In the genomic region with DNA sequence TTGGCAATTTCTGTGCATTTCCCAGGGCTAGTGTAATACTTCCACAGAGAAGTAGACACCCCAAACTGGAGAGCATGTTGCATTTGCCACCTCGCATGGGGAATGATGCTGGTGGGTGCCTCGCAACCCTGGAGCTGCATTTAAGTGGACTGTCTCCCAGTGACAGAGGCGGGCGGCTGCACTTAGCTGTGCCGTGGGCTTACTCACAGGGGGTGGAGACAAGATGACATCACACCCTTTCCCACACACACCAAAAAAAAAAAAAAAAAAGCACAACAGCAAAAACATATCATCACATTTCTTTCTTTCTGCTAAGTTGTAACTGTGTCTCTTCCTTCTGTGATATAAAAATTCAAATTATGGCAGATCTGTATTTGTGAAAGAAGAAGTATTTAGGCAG, we compare ENCODE assay signal across 8 cellular contexts. TPM values are rescaled to one million over a fixed set of nuclear protein-coding genes. Genes with fewer than 3 reads are reported as not detected.
A peak's percentile ranks its signal among the peaks of the same experiment; 100 is the strongest.
DNase-seq lines count a peak whose midpoint lies in the region; ATAC-seq and TF ChIP-seq lines count a peak whose summit lies in the region.

A gene with protein sequence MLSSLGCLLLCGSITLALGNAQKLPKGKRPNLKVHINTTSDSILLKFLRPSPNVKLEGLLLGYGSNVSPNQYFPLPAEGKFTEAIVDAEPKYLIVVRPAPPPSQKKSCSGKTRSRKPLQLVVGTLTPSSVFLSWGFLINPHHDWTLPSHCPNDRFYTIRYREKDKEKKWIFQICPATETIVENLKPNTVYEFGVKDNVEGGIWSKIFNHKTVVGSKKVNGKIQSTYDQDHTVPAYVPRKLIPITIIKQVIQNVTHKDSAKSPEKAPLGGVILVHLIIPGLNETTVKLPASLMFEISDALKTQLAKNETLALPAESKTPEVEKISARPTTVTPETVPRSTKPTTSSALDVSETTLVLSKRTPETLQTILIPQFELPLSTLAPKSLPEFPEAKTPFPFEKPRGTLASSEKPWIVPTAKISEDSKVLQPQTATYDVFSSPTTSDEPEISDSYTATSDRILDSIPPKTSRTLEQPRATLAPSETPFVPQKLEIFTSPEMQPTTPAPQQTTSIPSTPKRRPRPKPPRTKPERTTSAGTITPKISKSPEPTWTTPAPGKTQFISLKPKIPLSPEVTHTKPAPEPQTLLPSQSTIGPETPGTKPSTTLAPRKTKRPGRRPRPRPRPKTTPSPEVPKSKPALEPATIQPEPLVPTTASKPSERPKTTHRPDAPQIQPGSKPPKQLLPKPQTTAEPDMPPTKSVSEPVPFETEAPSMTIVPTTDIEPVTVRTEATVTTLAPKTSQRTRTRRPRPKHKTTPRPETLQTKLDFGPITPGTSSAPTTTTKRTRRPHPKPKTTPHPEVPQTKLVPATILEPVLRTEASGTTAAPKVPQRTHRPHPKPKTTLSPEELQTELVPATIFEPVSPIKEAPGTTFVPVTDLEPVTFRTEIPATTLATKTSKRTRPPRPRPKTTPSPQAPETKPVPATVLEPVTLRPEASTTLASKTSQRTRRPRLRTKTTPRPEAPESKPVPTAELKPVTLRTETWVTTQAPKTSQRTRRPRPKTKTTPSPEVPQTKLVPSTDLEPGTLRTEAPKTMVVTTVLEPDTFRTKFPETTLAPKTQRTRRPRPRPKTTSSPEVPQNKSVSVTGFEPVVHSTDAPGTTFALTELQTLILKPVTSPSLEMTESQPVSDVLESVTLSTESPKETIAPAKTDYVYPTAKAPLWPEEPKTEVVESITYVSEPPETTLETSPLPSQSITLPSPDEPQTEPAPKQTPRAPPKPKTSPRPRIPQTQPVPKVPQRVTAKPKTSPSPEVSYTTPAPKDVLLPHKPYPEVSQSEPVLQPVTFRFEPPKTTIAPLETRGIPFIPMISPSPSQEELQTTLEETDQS (N-terminal part only) (minus strand): TSS at position 113 of the 400 bp plus-strand sequence. CDS start 37 bp downstream, at position 76.

- H3K4me3 ChIP-seq in left lung (peak within 1 kb of the TSS; percentile 18 to 31), subcutaneous abdominal adipose tissue (ENCODE audit: low read depth in 1 of 5, low read length in 5 of 5) (peak within 1 kb of the TSS; percentile 56 to 79 (median 72))

- H3K9me3 ChIP-seq in left lung, result no peaks in the 10 kb centered on the region
- H3K9me3 ChIP-seq in subcutaneous abdominal adipose tissue (ENCODE audit: control insufficient read depth in 5 of 5, low read length in 5 of 5), result no peaks in the 10 kb centered on the region

- no peaks in the 10 kb centered on the region for H3K4me1 ChIP-seq in left lung
- H3K4me1 ChIP-seq in subcutaneous abdominal adipose tissue (ENCODE audit: control insufficient read depth in 5 of 5, insufficient read depth in 5 of 5, low read length in 5 of 5), result peaks cover 0 to 16% (median 14%) of the 10 kb centered on the region in 5 donors

- no peak within 1 kb of the TSS for H3K4me3 Mint-ChIP-seq in natural killer cell treated with Interleukin-12 subunit alpha and Interleukin-12 subunit beta and Interleukin-15 and Interleukin-18, amount 100 ng/mL, for 72 hours

- intact Hi-C loops in left lung (cut with DNase I), result no loop called here

- no peak for TF ChIP-seq CTCF in left lung (IDR thresholded peaks at IDR 0.05)

- peak; percentile 73 for DNase-seq in A172 (ENCODE audit: low spot score)
- peak; percentile 86 for DNase-seq in LHCN-M2 (ENCODE audit: low read depth)
- DNase-seq in left lung, result peak; percentile 77 to 82
- DNase-seq in DMS114 treated with DMSO at 0.1 percent for 48 hours (lab: John Stamatoyannopoulos, UW; ENCODE audit: unreplicated experiment), result no peak
- no peak for DNase-seq in KBM-7
- DNase-seq in natural killer cell treated with Interleukin-12 subunit alpha and Interleukin-12 subunit beta and Interleukin-15 and Interleukin-18, amount 100 ng/mL, for 72 hours (ENCODE audit: low spot score), result no peak

- no peaks in the 10 kb centered on the region for H3K9me3 Mint-ChIP-seq in natural killer cell treated with Interleukin-12 subunit alpha and Interleukin-12 subunit beta and Interleukin-15 and Interleukin-18, amount 100 ng/mL, for 72 hours

- in situ Hi-C loops in KBM-7 (cut with MboI; ENCODE audit: low pct_unique_long_range_greater_than_20kb, low sequenced_read_pairs), result no loop called here

- no peak within 1 kb of the TSS for H3K27ac Mint-ChIP-seq in natural killer cell treated with Interleukin-12 subunit alpha and Interleukin-12 subunit beta and Interleukin-15 and Interleukin-18, amount 100 ng/mL, for 72 hours

- H3K27me3 Mint-ChIP-seq in natural killer cell treated with Interleukin-12 subunit alpha and Interleukin-12 subunit beta and Interleukin-15 and Interleukin-18, amount 100 ng/mL, for 72 hours, result no peaks in the 10 kb centered on the region

- H3K27ac ChIP-seq in cingulate gyrus (ENCODE audit: low read depth, low read length), result peak within 1 kb of the TSS; percentile 2
- H3K27ac ChIP-seq in left lung, result peak within 1 kb of the TSS; percentile 65 to 85
- H3K27ac ChIP-seq in subcutaneous abdominal adipose tissue (ENCODE audit: low read depth, low read length), result peak within 1 kb of the TSS; percentile 27

- H3K36me3 Mint-ChIP-seq in natural killer cell treated with Interleukin-12 subunit alpha and Interleukin-12 subunit beta and Interleukin-15 and Interleukin-18, amount 100 ng/mL, for 72 hours, result no peaks in the 10 kb centered on the region

- H3K4me1 Mint-ChIP-seq in natural killer cell treated with Interleukin-12 subunit alpha and Interleukin-12 subunit beta and Interleukin-15 and Interleukin-18, amount 100 ng/mL, for 72 hours (ENCODE audit: low read depth in 2 of 2), result no peaks in the 10 kb centered on the region

- peak; percentile 95 for ATAC-seq in left lung
- no peak for ATAC-seq in natural killer cell treated with Interleukin-12 subunit alpha and Interleukin-12 subunit beta and Interleukin-15 and Interleukin-18, amount 100 ng/mL, for 72 hours

- H3K27me3 ChIP-seq in left lung (no peaks in the 10 kb centered on the region), subcutaneous abdominal adipose tissue (ENCODE audit: control insufficient read depth in 5 of 5, insufficient read depth in 4 of 5, low read length in 5 of 5) (no peaks in the 10 kb centered on the region)

- H3K9ac ChIP-seq in subcutaneous abdominal adipose tissue (ENCODE audit: low read length in 5 of 5), result peak within 1 kb of the TSS in 4 of 5 donors; percentile 21 to 59 (median 57)

- H3K36me3 ChIP-seq in left lung (no peaks in the 10 kb centered on the region), subcutaneous abdominal adipose tissue (ENCODE audit: control insufficient read depth in 5 of 5, insufficient read depth in 5 of 5, low read length in 5 of 5) (no peaks in the 10 kb centered on the region)

RNA-seq across cellular contexts. Expression of the gene that starts here (rescaled TPM):
- total RNA-seq in A172 (2014; rRNA removed; shearing (Covaris generic)), result 4.9 and 11.5 TPM in 2 replicates
- total RNA-seq in LHCN-M2 (2014; rRNA removed) (20.5 and 31.9 TPM in 2 replicates), left lung (100 to 1,000 TPM; 116 to 138 TPM)
- polyA plus RNA-seq in LHCN-M2 (2012), result 68.7 TPM
- total RNA-seq in natural killer cell treated with Interleukin-12 subunit alpha and Interleukin-12 subunit beta and Interleukin-15 and Interleukin-18, amount 100 ng/mL, for 72 hours, result not detected

Comparison
In these comparisons a context has a peak if more than half of its experiments do, and no peak if none do; other contexts are left out.
1. DNase-seq: peak in A172 (single experiment), LHCN-M2 (single experiment) and left lung (2 of 2); none in DMS114 treated with DMSO at 0.1 percent for 48 hours (single experiment), KBM-7 (single experiment) and natural killer cell treated with Interleukin-12 subunit alpha and Interleukin-12 subunit beta and Interleukin-15 and Interleukin-18, amount 100 ng/mL, for 72 hours (single experiment).
2. H3K27ac ChIP-seq: peak in every context shown above with its lines; median percentile 75 in left lung; 27 in subcutaneous abdominal adipose tissue; 2 in cingulate gyrus.